In genomic region chr4:144646523-144647094, GRCh38 we compare ENCODE assay signal across 8 cellular contexts. TPM values are rescaled to one million over a fixed set of nuclear protein-coding genes. Genes with fewer than 3 reads are reported as not detected.
DNase-seq lines count a peak whose midpoint lies in the region; ATAC-seq, FAIRE-seq and TF ChIP-seq lines count a peak whose summit lies in the region.

No MANE protein-coding gene starts in this region.

- H3K27me3 ChIP-seq in body of pancreas (peaks cover 0 to 7% of the 10 kb centered on the region in 2 donors), HepG2 (ENCODE audit: control insufficient read depth in 1 of 2, insufficient read depth in 2 of 2, low read length in 2 of 2) (peaks cover 1 to 31% of the 10 kb centered on the region in 2 experiments), subcutaneous abdominal adipose tissue (ENCODE audit: control insufficient read depth in 5 of 5, insufficient read depth in 4 of 5, low read length in 5 of 5) (peaks cover 10 to 28% (median 21%) of the 10 kb centered on the region in 5 donors)

- no TSS peak for BruUV-seq in HepG2 (replicated peaks; lab: Mats Ljungman, UMichigan)

- H3K4me1 ChIP-seq in body of pancreas: peaks cover 18% of the 10 kb centered on the region
- H3K4me1 ChIP-seq in HepG2 (ENCODE audit: insufficient read depth, low read length): no peaks in the 10 kb centered on the region
- H3K4me1 ChIP-seq in subcutaneous abdominal adipose tissue (ENCODE audit: control insufficient read depth in 5 of 5, insufficient read depth in 5 of 5, low read length in 5 of 5): peaks cover 0 to 22% (median 22%) of the 10 kb centered on the region in 5 donors

- TF ChIP-seq EP300 in HepG2 (IDR thresholded peaks at IDR 0.05; ENCODE audit: low read depth in 2 of 2, low read length in 2 of 2) (no peak), HepG2 (CRISPR knock-in tag; IDR thresholded peaks at IDR 0.05; ENCODE audit: borderline replicate concordance) (no peak)

- CTCF ChIA-PET in HepG2 (lab: Yijun Ruan, JAX; ENCODE audit: low intra/inter-chr PET ratio, low total read pairs): no interaction called here

- no peak overlapping the region for H3K9ac ChIP-seq in HepG2 (ENCODE audit: insufficient read depth, low read depth, low read length)
- H3K9ac ChIP-seq in subcutaneous abdominal adipose tissue (ENCODE audit: low read length in 5 of 5): peak overlapping the region in 1 of 5 donors; percentile 6

- H3K9me3 ChIP-seq in body of pancreas (no peaks in the 10 kb centered on the region), HepG2 (ENCODE audit: low read length) (no peaks in the 10 kb centered on the region), subcutaneous abdominal adipose tissue (ENCODE audit: control insufficient read depth in 5 of 5, low read length in 5 of 5) (no peaks in the 10 kb centered on the region)

- no peaks in the 10 kb centered on the region for H3K79me2 ChIP-seq in HepG2 (ENCODE audit: insufficient read depth, low read length)

- TF ChIP-seq RAD21 in HepG2 (CRISPR knock-in tag; IDR thresholded peaks at IDR 0.05): no peak

- no peak for FAIRE-seq in HepG2 (lab: Jason Lieb, UNC)

- no peaks in the 10 kb centered on the region for H4K20me1 ChIP-seq in HepG2 (ENCODE audit: insufficient read depth, low read length)

- H3K36me3 ChIP-seq in body of pancreas (replicated peaks in 1 of 2; ENCODE audit: insufficient read depth in 1 of 2, low read depth in 2 of 2): no peaks in the 10 kb centered on the region
- H3K36me3 ChIP-seq in HepG2 (replicated peaks in 1 of 2; ENCODE audit: control insufficient read depth in 1 of 2, insufficient read depth in 2 of 2, low read length in 2 of 2): no peaks in the 10 kb centered on the region
- H3K36me3 ChIP-seq in subcutaneous abdominal adipose tissue (ENCODE audit: control insufficient read depth in 5 of 5, insufficient read depth in 5 of 5, low read length in 5 of 5): no peaks in the 10 kb centered on the region

- WGBS in body of pancreas, 2 donors: 2 to 3% methylated on average over 22 of the region's 22 CpGs
- 15% methylated on average over 16 of the region's 22 CpGs for whole genome bisulfite sequencing in HepG2 (ENCODE audit: low lambda C conversion rate)

- in situ Hi-C loops in HepG2 (cut with HindIII; ENCODE audit: extremely low pct_ligation_motif_present, low pct_unique_long_range_greater_than_20kb): no loop called here

- H3K4me3 ChIP-seq in body of pancreas (peak overlapping the region in 1 of 2 donors; percentile 29), HepG2 (replicated peaks in 1 of 3; ENCODE audit: insufficient read depth in 1 of 3, low read depth in 2 of 3, low read length in 3 of 3) (no peak overlapping the region), subcutaneous abdominal adipose tissue (ENCODE audit: low read depth in 1 of 5, low read length in 5 of 5) (peak overlapping the region; percentile 58 to 72 (median 65))

- intact Hi-C loops in body of pancreas (cut with DNase I): no loop called here
- intact Hi-C loops in HepG2 (cut with micrococcal nuclease; ENCODE audit: unreplicated experiment): no loop called here

- TF ChIP-seq CTCF in GM12872 (IDR thresholded peaks at IDR 0.05; ENCODE audit: insufficient read depth, low read depth, low read length) (0 out of 3 replicates have a peak, but pooled peaks have one; percentile 15), body of pancreas (IDR thresholded peaks at IDR 0.05) (no peak), HepG2 (CRISPR knock-in tag; IDR thresholded peaks at IDR 0.05) (no peak)

- POLR2A ChIA-PET in HepG2 (lab: Yijun Ruan, JAX): no interaction called here

- no peak overlapping the region for H2AFZ ChIP-seq in HepG2 (ENCODE audit: low read length)

- ATAC-seq in HG03280 (IDR thresholded peaks at IDR 0.05; ENCODE audit: unreplicated experiment) (peak; percentile 30), body of pancreas (peak; percentile 5), HepG2 (peak; percentile 85)

- peak overlapping the region; percentile 58 for H3K4me2 ChIP-seq in HepG2 (ENCODE audit: low read depth, low read length)

- TF ChIP-seq POLR2A in body of pancreas (IDR thresholded peaks at IDR 0.05): no peak
- no peak for TF ChIP-seq POLR2A in HepG2 (IDR thresholded peaks at IDR 0.05; ENCODE audit: insufficient read depth in 1 of 2, low read depth in 2 of 2, low read length in 2 of 2)

- H3K27ac ChIP-seq in body of pancreas (peak overlapping the region in 2 of 4 donors; percentile 76 to 78), HepG2 (ENCODE audit: extremely low read length, insufficient read depth, low read length) (no peak overlapping the region), subcutaneous abdominal adipose tissue (ENCODE audit: low read depth, low read length) (no peak overlapping the region)

- DNase-seq in body of pancreas: peak in 3 of 4 donors; percentile 15 to 38 (median 30)
- DNase-seq in HepG2 (ENCODE audit: low spot score): no peak
- no peak for DNase-seq in epidermal melanocyte (ENCODE audit: insufficient read length, low spot score)
- DNase-seq in OCI-M2 (lab: John Stamatoyannopoulos, UW; ENCODE audit: unreplicated experiment): no peak
- DNase-seq in stimulated activated CD4-positive, alpha-beta T cell treated with anti-CD3 and anti-CD28 coated beads, Interleukin-2, amount 100 ng/mL, for 24 hours: no peak

TF ChIP-seq in HepG2, 621 proteins besides CTCF, POLR2A, EP300 and RAD21:
- TF ChIP-seq ARNT (IDR thresholded peaks at IDR 0.05): no peak
- TF ChIP-seq ZNF740 (CRISPR knock-in tag; IDR thresholded peaks at IDR 0.05): peak; percentile 80; the same call in 1 of the 2 replicates

RNA-seq across cellular contexts. Expression of gene HHIP, which starts 0.7 kb away (rescaled TPM):
- total RNA-seq in body of pancreas (10 to 100 TPM in 1 of 2 donors, under 1 TPM in 1; 0.66 to 14.3 TPM), HepG2 (2016; rRNA removed; fragmentation: Illumina TruSeq; extraction: Trizol) (not detected in 2 replicates)
- total RNA-seq in HepG2 (2016; cell fraction: cytosol; rRNA removed; fragmentation: Illumina TruSeq; extraction: Trizol; ENCODE audit: low read depth): not detected in 2 replicates
- not detected in 2 replicates for total RNA-seq in HepG2 (2016; cell fraction: insoluble cytoplasmic fraction; rRNA removed; fragmentation: Illumina TruSeq; extraction: Trizol)
- not detected in 2 replicates for total RNA-seq in HepG2 (2016; cell fraction: membrane; rRNA removed; fragmentation: Illumina TruSeq; extraction: Trizol)
- not detected in 2 replicates for total RNA-seq in HepG2 (2016; cell fraction: nucleus; rRNA removed; fragmentation: Illumina TruSeq; extraction: Trizol)
- polyA plus RNA-seq in HepG2 (2011; rRNA removed): not detected in 2 replicates
- not detected in 2 replicates for polyA plus RNA-seq in HepG2 (2011; cell fraction: cytosol; rRNA removed)
- polyA plus RNA-seq in HepG2 (2011; cell fraction: nucleus; rRNA removed): not detected in 2 replicates
- 0.09 TPM in 1 of 2 replicates, not detected in the other for polyA plus RNA-seq in HepG2 (2012)
- not detected in 2 replicates for polyA plus RNA-seq in HepG2 (2016; cell fraction: cytosol; fragmentation: Illumina TruSeq; extraction: Trizol; ENCODE audit: low read depth)
- not detected in 2 replicates for polyA plus RNA-seq in HepG2 (2016; cell fraction: insoluble cytoplasmic fraction; fragmentation: Illumina TruSeq; extraction: Trizol; ENCODE audit: low read depth)
- not detected in 2 replicates for polyA plus RNA-seq in HepG2 (2016; cell fraction: membrane; fragmentation: Illumina TruSeq; extraction: Trizol; ENCODE audit: low read depth)
- polyA plus RNA-seq in HepG2 (2016; cell fraction: nucleus; fragmentation: Illumina TruSeq; extraction: Trizol; ENCODE audit: insufficient read depth, low read depth): not detected in 2 replicates
- not detected in 2 replicates for polyA minus RNA-seq in HepG2 (2011; rRNA and poly(A)+ RNA removed; ENCODE audit: low replicate concordance)
- polyA minus RNA-seq in HepG2 (2011; cell fraction: cytosol; rRNA and poly(A)+ RNA removed): not detected in 2 replicates
- polyA minus RNA-seq in HepG2 (2011; cell fraction: nucleus; rRNA and poly(A)+ RNA removed): not detected in 2 replicates

Comparison
In these comparisons a context has a peak if more than half of its experiments do, and no peak if none do; other contexts are left out.
1. ATAC-seq: peak in every context shown above with its lines; median percentile 85 in HepG2; 30 in HG03280; 5 in body of pancreas.
2. DNase-seq: peak in body of pancreas (3 of 4); none in HepG2 (single experiment), epidermal melanocyte (single experiment), OCI-M2 (single experiment) and stimulated activated CD4-positive, alpha-beta T cell treated with anti-CD3 and anti-CD28 coated beads, Interleukin-2, amount 100 ng/mL, for 24 hours (0 of 2).
3. H3K4me3 ChIP-seq: peak in subcutaneous abdominal adipose tissue (5 of 5); none in HepG2 (0 of 3).